ENCODE assay signal across 16 cellular contexts in the genomic region with DNA sequence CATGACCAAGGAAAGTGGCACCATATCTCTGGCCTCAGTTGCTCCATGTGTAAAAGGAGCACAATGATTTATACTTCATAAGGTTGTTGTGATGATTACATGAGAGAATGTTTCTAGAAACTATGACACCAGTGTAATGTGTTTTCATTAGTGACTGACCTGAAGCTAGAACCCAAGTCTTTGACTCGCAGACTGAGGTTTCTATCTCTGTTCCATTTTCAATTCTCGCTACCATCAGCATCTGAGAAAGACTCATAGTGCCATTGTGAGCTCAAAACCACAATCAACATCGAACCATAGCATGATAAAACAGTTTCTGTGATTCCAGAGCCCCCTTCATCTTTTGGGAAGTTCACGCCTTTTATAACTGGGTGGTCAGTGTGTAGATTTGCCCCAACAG.
DNase-seq lines count a peak whose midpoint lies in the region; ATAC-seq and TF ChIP-seq lines count a peak whose summit lies in the region.
"Had no signal": no experiment of that assay in that cellular context is flagged by ENCODE, and none has a peak within 500 bp of the region (broad histone marks: within the 10 kb centered on the region; RNA-seq: fewer than 3 reads in every experiment).

No MANE protein-coding gene starts in this region.

- ATAC-seq in GM19035 (IDR thresholded peaks at IDR 0.05; ENCODE audit: unreplicated experiment) (peak; percentile 63), GM21515 (IDR thresholded peaks at IDR 0.05; ENCODE audit: unreplicated experiment) (peak; percentile 81), HG03280 (IDR thresholded peaks at IDR 0.05; ENCODE audit: unreplicated experiment) (peak; percentile 88), HG03039 (IDR thresholded peaks at IDR 0.05; ENCODE audit: unreplicated experiment) (no peak), GM18505 (IDR thresholded peaks at IDR 0.05; ENCODE audit: unreplicated experiment) (no peak)
- ATAC-seq: K562, T-cell had no signal

- no peak for TF ChIP-seq POLR2A in GM18505 (IDR thresholded peaks at IDR 0.05; ENCODE audit: borderline replicate concordance, extremely low read depth, insufficient read depth, insufficient read length)

- no peak for DNase-seq in NK-92 treated with Interleukin-12 subunit alpha and Interleukin-12 subunit beta, amount 100 ng/mL, for 24 hours (lab: John Stamatoyannopoulos, UW)
- no peak for DNase-seq in activated CD8-positive, alpha-beta memory T cell treated with anti-CD3 and anti-CD28 coated beads for 24 hours
- DNase-seq: COR-L47, DMS153, NCI-H1048, NCI-H2081 treated with DMSO at 0.1 percent for 48 hours, NCI-H510A treated with DMSO at 0.1 percent for 48 hours, NCI-H82, T-cell, T-helper 9 cell had no signal

Comparison
In these comparisons a context has a peak if more than half of its experiments do, and no peak if none do; other contexts are left out.
1. ATAC-seq: peak in GM19035 (single experiment), GM21515 (single experiment) and HG03280 (single experiment); none in HG03039 (single experiment) and GM18505 (single experiment).